9 cellular contexts compared by ENCODE assay signal in genomic region chr15:69679623-69680228, GRCh38.
DNase-seq lines count a peak whose midpoint lies in the region; ATAC-seq, FAIRE-seq and TF ChIP-seq lines count a peak whose summit lies in the region.
"Had no signal": no experiment of that assay in that cellular context is flagged by ENCODE, and none has a peak within 500 bp of the region (broad histone marks: within the 10 kb centered on the region; RNA-seq: fewer than 3 reads in every experiment).

No MANE protein-coding gene starts in this region.

- peaks cover 40 to 53% of the 10 kb centered on the region in 2 donors for H3K27me3 Mint-ChIP-seq in natural killer cell (ENCODE audit: low read depth in 2 of 2)

- TF ChIP-seq CTCF in natural killer cell (IDR thresholded peaks at IDR 0.05), result no peak
- no peak for TF ChIP-seq CTCF in prostate gland (IDR thresholded peaks at IDR 0.05)

- no peak overlapping the region for H3K27ac ChIP-seq in prostate gland

- DNase-seq in natural killer cell, result no peak
- no peak for DNase-seq in NCI-H1930 (lab: John Stamatoyannopoulos, UW)
- DNase-seq in HTR-8/SVneo (ENCODE audit: insufficient read length, low spot score), result no peak
- no peak for DNase-seq in prostate gland (ENCODE audit: low spot score)
- DNase-seq in H4 (ENCODE audit: low spot score), result no peak

- TF ChIP-seq POLR2A in prostate gland (IDR thresholded peaks at IDR 0.05), result no peak

- peak; percentile 90 for ATAC-seq in GM18502 (IDR thresholded peaks at IDR 0.05; ENCODE audit: poor library complexity, unreplicated experiment)
- ATAC-seq in GM21423 (IDR thresholded peaks at IDR 0.05; ENCODE audit: unreplicated experiment), result peak; percentile 88
- peak; percentile 84 for ATAC-seq in HG03457 (IDR thresholded peaks at IDR 0.05; ENCODE audit: unreplicated experiment)
- peak; percentile 47 to 72 (median 54) for ATAC-seq in natural killer cell

- WGBS in prostate gland, result 78% methylated on average over 9 of the region's 9 CpGs

- H3K27ac Mint-ChIP-seq in natural killer cell, result no peak overlapping the region

- H3K4me3 Mint-ChIP-seq in natural killer cell, result no peak overlapping the region

- intact Hi-C loops in natural killer cell (cut with micrococcal nuclease), result no loop called here
- intact Hi-C loops in prostate gland (cut with DNase I), result no loop called here

- H3K4me3 ChIP-seq in prostate gland, result no peak overlapping the region

- H3K4me1 ChIP-seq in prostate gland (replicated peaks), result no peaks in the 10 kb centered on the region

- no peaks in the 10 kb centered on the region for H3K27me3 ChIP-seq in prostate gland (replicated peaks; ENCODE audit: insufficient read depth)

- no peak for FAIRE-seq in HTR-8/SVneo (lab: Jason Lieb, UNC)
- FAIRE-seq: endothelial cell of umbilical vein had no signal

- H3K36me3 ChIP-seq in prostate gland, result no peaks in the 10 kb centered on the region

- no peaks in the 10 kb centered on the region for H3K9me3 ChIP-seq in prostate gland

- peaks cover 11 to 30% of the 10 kb centered on the region in 2 donors for H3K4me1 Mint-ChIP-seq in natural killer cell

- H3K9me3 Mint-ChIP-seq in natural killer cell, result no peaks in the 10 kb centered on the region

- no peaks in the 10 kb centered on the region for H3K36me3 Mint-ChIP-seq in natural killer cell
